In the genomic region with DNA sequence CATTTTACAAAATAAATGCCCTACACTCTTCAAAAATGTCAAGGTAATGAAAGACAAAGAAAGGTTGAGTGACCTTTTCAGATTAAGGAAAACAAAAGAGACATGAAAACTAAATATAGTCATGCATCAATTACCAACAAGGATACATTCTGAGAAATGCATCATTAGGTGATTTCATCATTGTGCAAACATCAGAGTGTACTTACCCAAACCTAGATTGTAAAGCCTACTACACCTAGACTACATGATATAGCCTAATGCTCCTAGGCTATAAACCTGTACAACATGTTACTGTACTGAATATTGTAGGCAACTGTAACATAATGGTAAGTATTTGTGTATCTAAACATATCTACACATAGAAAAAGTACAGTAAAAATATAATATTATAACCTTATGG, we compare ENCODE assay signal across 16 cellular contexts.
DNase-seq lines count a peak whose midpoint lies in the region; ATAC-seq and TF ChIP-seq lines count a peak whose summit lies in the region.
"Had no signal": no experiment of that assay in that cellular context is flagged by ENCODE, and none has a peak within 500 bp of the region (broad histone marks: within the 10 kb centered on the region; RNA-seq: fewer than 3 reads in every experiment).

No MANE protein-coding gene starts in this region.

- H3K4me3 ChIP-seq in epithelial cell of esophagus (ENCODE audit: low read length), result no peak overlapping the region
- H3K4me3 ChIP-seq: GM12878 had no signal

- peak overlapping the region; percentile 9; the same call in 1 of the 2 replicates for H3K27ac ChIP-seq in 22Rv1
- H3K27ac ChIP-seq: C4-2B had no signal

- no peak for ATAC-seq in HG02610 (IDR thresholded peaks at IDR 0.05; ENCODE audit: unreplicated experiment)
- ATAC-seq: HepG2, T-cell had no signal

- no peak for TF ChIP-seq CTCF in 22Rv1 (IDR thresholded peaks at IDR 0.05)
- no peak for TF ChIP-seq CTCF in epithelial cell of esophagus (IDR thresholded peaks at IDR 0.05; ENCODE audit: insufficient read depth, low read depth, low read length, missing control alignments)

- DNase-seq in DMS53 (lab: John Stamatoyannopoulos, UW), result peak; percentile 85
- DNase-seq in NCI-H69 (lab: John Stamatoyannopoulos, UW), result peak; percentile 78
- peak; percentile 40 for DNase-seq in epithelial cell of esophagus (ENCODE audit: low read depth)
- DNase-seq in NCI-H1105 treated with DMSO at 0.1 percent for 48 hours (lab: John Stamatoyannopoulos, UW), result no peak
- no peak for DNase-seq in NCI-H1930 (lab: John Stamatoyannopoulos, UW)
- DNase-seq: AML-193, KG1, NCI-H187 treated with DMSO at 0.1 percent for 48 hours, NCI-H524 treated with DMSO at 0.1 percent for 48 hours, SK-N-SH, T-cell had no signal

Comparison
In these comparisons a context has a peak if more than half of its experiments do, and no peak if none do; other contexts are left out.
1. DNase-seq: peak in DMS53 (single experiment), NCI-H69 (single experiment) and epithelial cell of esophagus (single experiment); none in NCI-H1105 treated with DMSO at 0.1 percent for 48 hours (single experiment) and NCI-H1930 (0 of 2).